ENCODE assay signal across 10 cellular contexts in genomic region chr11:102453921-102454320, GRCh38. TPM values are rescaled to one million over a fixed set of nuclear protein-coding genes. Genes with fewer than 3 reads are reported as not detected.
DNase-seq lines count a peak whose midpoint lies in the region; ATAC-seq, FAIRE-seq and TF ChIP-seq lines count a peak whose summit lies in the region.
"Had no signal": no experiment of that assay in that cellular context is flagged by ENCODE, and none has a peak within 500 bp of the region (broad histone marks: within the 10 kb centered on the region; RNA-seq: fewer than 3 reads in every experiment).

No MANE protein-coding gene starts in this region.

- H3K9me3 ChIP-seq in PC-9 (ENCODE audit: insufficient read depth, low read depth) = no peaks in the 10 kb centered on the region
- no peaks in the 10 kb centered on the region for H3K9me3 ChIP-seq in effector memory CD4-positive, alpha-beta T cell (ENCODE audit: control insufficient read depth, low read length)
- H3K9me3 ChIP-seq in neuronal stem cell (replicated peaks in 1 of 2; ENCODE audit: control insufficient read depth in 2 of 2, insufficient read depth in 1 of 2, low read depth in 1 of 2, low read length in 2 of 2) = no peaks in the 10 kb centered on the region

- no peak overlapping the region for H3K18ac ChIP-seq in neuronal stem cell (ENCODE audit: low read length)

- H2BK15ac ChIP-seq in neuronal stem cell (ENCODE audit: low read length) = no peak overlapping the region

- no peak overlapping the region for H2BK5ac ChIP-seq in neuronal stem cell (ENCODE audit: low read length)

- H3K36me3 ChIP-seq in PC-9 (ENCODE audit: low read depth) = no peaks in the 10 kb centered on the region
- H3K36me3 ChIP-seq in effector memory CD4-positive, alpha-beta T cell (ENCODE audit: control insufficient read depth, insufficient read depth, low read length) = no peaks in the 10 kb centered on the region
- peaks cover 0 to under 1% of the 10 kb centered on the region in 2 donors for H3K36me3 ChIP-seq in neuronal stem cell (replicated peaks in 1 of 2; ENCODE audit: control insufficient read depth in 2 of 2, insufficient read depth in 2 of 2, low read length in 2 of 2)

- no peaks in the 10 kb centered on the region for H3K27me3 ChIP-seq in PC-9 (ENCODE audit: insufficient read depth, low read depth)
- no peaks in the 10 kb centered on the region for H3K27me3 ChIP-seq in effector memory CD4-positive, alpha-beta T cell (replicated peaks; ENCODE audit: control insufficient read depth, insufficient read depth, low read length, poor library complexity, severe bottlenecking)
- peaks cover 0 to 3% (median 0%) of the 10 kb centered on the region in 3 experiments for H3K27me3 ChIP-seq in neuronal stem cell (ENCODE audit: control insufficient read depth in 3 of 3, insufficient read depth in 3 of 3, low read depth in 1 of 3, low read length in 3 of 3)

- H3F3A ChIP-seq in PC-9 (ENCODE audit: insufficient read depth, low read depth) = peaks cover 24% of the 10 kb centered on the region; the same call in 1 of the 2 replicates

- peak overlapping the region; percentile 88; the same call in 1 of the 2 replicates for H3K4me3 ChIP-seq in PC-9
- no peak overlapping the region for H3K4me3 ChIP-seq in effector memory CD4-positive, alpha-beta T cell (ENCODE audit: insufficient read depth, low read depth, low read length, poor library complexity, severe bottlenecking)
- H3K4me3 ChIP-seq in neuronal stem cell (ENCODE audit: low read length in 2 of 2) = no peak overlapping the region

- ATAC-seq in HG02938 (IDR thresholded peaks at IDR 0.05; ENCODE audit: unreplicated experiment) (no peak), GM19467 (IDR thresholded peaks at IDR 0.05; ENCODE audit: unreplicated experiment) (no peak)

- peaks cover 7% of the 10 kb centered on the region for H3K79me1 ChIP-seq in neuronal stem cell (ENCODE audit: low read depth, low read length)

- peaks cover 41% of the 10 kb centered on the region for H3K79me2 ChIP-seq in PC-9 (ENCODE audit: low read depth)

- TF ChIP-seq POLR2A in GM12892 (IDR thresholded peaks at IDR 0.05; ENCODE audit: low read depth, low read length) = no peak

- POLR2A ChIA-PET in PC-9 (lab: Charles Lee; ENCODE audit: unreplicated experiment) = no interaction called here

- H3K4me2 ChIP-seq in PC-9 = peak overlapping the region; percentile 93
- no peak overlapping the region for H3K4me2 ChIP-seq in neuronal stem cell (ENCODE audit: insufficient read depth, low read length, poor library complexity, severe bottlenecking)

- H3K9me2 ChIP-seq in PC-9 (ENCODE audit: insufficient read depth) = no peaks in the 10 kb centered on the region

- peaks cover 15% of the 10 kb centered on the region for H4K20me1 ChIP-seq in PC-9 (ENCODE audit: insufficient read depth)

- no peak overlapping the region for H3K14ac ChIP-seq in neuronal stem cell (ENCODE audit: low read length)

- no TSS peak for BruUV-seq in PC-9 (replicated peaks; lab: Mats Ljungman, UMichigan)

- no peak overlapping the region for H3K23ac ChIP-seq in neuronal stem cell (ENCODE audit: low read depth, low read length, poor library complexity)

- H2BK12ac ChIP-seq in neuronal stem cell (ENCODE audit: low read length) = no peak overlapping the region

- H3K27ac ChIP-seq in PC-9 (peak overlapping the region; percentile 72), neuronal stem cell (replicated peaks; ENCODE audit: low read length) (no peak overlapping the region)
- peak overlapping the region; percentile 90 for H3K27ac ChIP-seq in effector memory CD4-positive, alpha-beta T cell (ENCODE audit: insufficient read depth, low read length, poor library complexity, severe bottlenecking)

- DNase-seq in GM12892 (ENCODE audit: insufficient read length) (no peak), PC-9 (no peak), neuronal stem cell (ENCODE audit: low spot score) (no peak), RCC 7860 (ENCODE audit: low spot score) (no peak), pons (ENCODE audit: low spot score) (no peak)
- no peak for DNase-seq in effector memory CD4-positive, alpha-beta T cell
- DNase-seq: SHP77 had no signal

- FAIRE-seq in GM12892 (lab: Jason Lieb, UNC) = peak; percentile 9
- no peak for FAIRE-seq in RCC 7860 (lab: Jason Lieb, UNC)
- FAIRE-seq: D721Med had no signal

- no peak overlapping the region for H4K8ac ChIP-seq in neuronal stem cell (ENCODE audit: low read depth, low read length)

- H3K4me1 ChIP-seq in PC-9 (replicated peaks; ENCODE audit: insufficient read depth) (peaks cover 70% of the 10 kb centered on the region), neuronal stem cell (ENCODE audit: control insufficient read depth in 2 of 2, insufficient read depth in 1 of 2, low read depth in 1 of 2, low read length in 2 of 2) (peaks cover 9 to 16% of the 10 kb centered on the region in 2 donors)
- peaks cover 27% of the 10 kb centered on the region for H3K4me1 ChIP-seq in effector memory CD4-positive, alpha-beta T cell (ENCODE audit: control insufficient read depth, insufficient read depth, low read length, poor library complexity, severe bottlenecking)

- no CpG with 5 or more reads among the region's 3 CpGs for WGBS in neuronal stem cell (ENCODE audit: extremely low coverage in 2 of 2, insufficient read length in 2 of 2, insufficient replicate concordance in 1 of 2), 2 donors

- H2BK120ac ChIP-seq in neuronal stem cell (ENCODE audit: low read depth, low read length) = no peak overlapping the region

- H2AFZ ChIP-seq in PC-9 (no peak overlapping the region), neuronal stem cell (ENCODE audit: low read length) (peak overlapping the region; percentile 96)

- no peak for TF ChIP-seq CTCF in PC-9 (conservative IDR thresholded peaks at IDR 0.05)

- intact Hi-C loops in PC-9 (cut with micrococcal nuclease; ENCODE audit: unreplicated experiment) = loop anchor here (5.0 kb wide), 2 partner anchors 147 to 158 kb away; no protein-coding TSS in a partner anchor

- no peak overlapping the region for H4K91ac ChIP-seq in neuronal stem cell (ENCODE audit: low read depth, low read length, poor library complexity)

- H2AK5ac ChIP-seq in neuronal stem cell (ENCODE audit: low read depth, low read length) = no peak overlapping the region

- H3K4ac ChIP-seq in neuronal stem cell (ENCODE audit: low read length) = no peak overlapping the region

- CTCF ChIA-PET in PC-9 (lab: Charles Lee) = no interaction called here

- no peak overlapping the region for H3K9ac ChIP-seq in neuronal stem cell (ENCODE audit: low read depth, low read length, poor library complexity)

RNA-seq across cellular contexts. Expression of gene TMEM123, which starts 1.4 kb away (rescaled TPM):
- 128 TPM for polyA plus RNA-seq in GM12892 (2012; ENCODE audit: missing spikeins)
- 94.0 and 201 TPM in 2 replicates for total RNA-seq in PC-9 (2021)
- polyA plus RNA-seq in neuronal stem cell (2013, experiment 1 of 2) = 103 TPM
- polyA plus RNA-seq in neuronal stem cell (2013, experiment 2 of 2) = 107 TPM
